Comparison of ENCODE assay signal across 11 cellular contexts in the genomic region with DNA sequence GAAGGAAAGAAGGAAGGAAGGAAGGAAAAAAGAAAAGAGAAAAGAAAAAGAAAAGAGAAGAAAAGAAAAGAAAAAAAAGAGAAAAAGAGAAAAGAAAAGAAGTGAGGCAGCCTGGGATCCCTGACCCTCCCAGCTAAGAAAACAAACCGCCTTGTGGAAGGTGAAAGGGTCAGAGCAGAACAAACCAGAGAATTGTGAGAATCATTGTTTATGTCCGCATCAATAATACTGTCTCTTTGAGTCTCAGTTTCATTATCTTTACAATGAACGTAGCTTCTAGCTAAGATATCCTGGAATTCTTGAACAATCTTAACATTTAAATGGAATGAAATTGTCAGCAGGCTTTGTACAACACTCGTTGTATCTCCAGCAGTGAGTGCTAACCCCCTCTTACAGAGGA.
DNase-seq lines count a peak whose midpoint lies in the region; ATAC-seq and TF ChIP-seq lines count a peak whose summit lies in the region.
"Had no signal": no experiment of that assay in that cellular context is flagged by ENCODE, and none has a peak within 500 bp of the region (broad histone marks: within the 10 kb centered on the region; RNA-seq: fewer than 3 reads in every experiment).

No MANE protein-coding gene starts in this region.

- H4K20me1 ChIP-seq in PC-3 (ENCODE audit: low read length): no peaks in the 10 kb centered on the region
- H4K20me1 ChIP-seq: BLaER1 had no signal

- POLR2A ChIA-PET in CD8-positive, alpha-beta T cell (lab: Charles Lee): no interaction called here
- POLR2A ChIA-PET in PC-3 (lab: Charles Lee; ENCODE audit: unreplicated experiment): interaction anchor here (1.4 kb wide), 1 partner anchor 129 kb away, joined by 20 read pairs; no protein-coding TSS in a partner anchor

- H3K27ac Mint-ChIP-seq in CD8-positive, alpha-beta T cell: no peak overlapping the region
- peak overlapping the region; percentile 89 for H3K27ac Mint-ChIP-seq in osteocyte (ENCODE audit: unreplicated experiment)

- no peak for TF ChIP-seq POLR2A in testis (IDR thresholded peaks at IDR 0.05)

- DNase-seq in CD8-positive, alpha-beta T cell: no peak
- DNase-seq in PC-3 (peak; percentile 15), epithelial cell of prostate (ENCODE audit: low read depth, low spot score) (no peak), osteocyte (ENCODE audit: extremely low spot score, unreplicated experiment) (no peak), testis (no peak), HuH-7 (ENCODE audit: low spot score) (no peak)
- DNase-seq: pancreas; stimulated activated CD4-positive, alpha-beta T cell treated with anti-CD3 and anti-CD28 coated beads, Interleukin-4, amount 100 ng/mL, for 4 hours had no signal

- no peaks in the 10 kb centered on the region for H3K9me2 ChIP-seq in PC-3 (replicated peaks; ENCODE audit: low read length)

- no peaks in the 10 kb centered on the region for H3K36me3 Mint-ChIP-seq in CD8-positive, alpha-beta T cell
- no peaks in the 10 kb centered on the region for H3K36me3 Mint-ChIP-seq in osteocyte (ENCODE audit: unreplicated experiment)

- no peak overlapping the region for H2AFZ ChIP-seq in PC-3 (ENCODE audit: low read length)

- WGBS in testis, 2 donors: 63 to 71% methylated on average over 4 of the region's 4 CpGs

- H3K27me3 Mint-ChIP-seq in CD8-positive, alpha-beta T cell (ENCODE audit: low read depth): no peaks in the 10 kb centered on the region
- no peaks in the 10 kb centered on the region for H3K27me3 Mint-ChIP-seq in osteocyte (ENCODE audit: unreplicated experiment)

- H3K4me1 Mint-ChIP-seq in CD8-positive, alpha-beta T cell (ENCODE audit: low read depth): peaks cover 27% of the 10 kb centered on the region
- peaks cover 61% of the 10 kb centered on the region for H3K4me1 Mint-ChIP-seq in osteocyte (ENCODE audit: unreplicated experiment)

- no peaks in the 10 kb centered on the region for H3K27me3 ChIP-seq in CD8-positive, alpha-beta T cell (ENCODE audit: insufficient read depth, low read length)
- H3K27me3 ChIP-seq in PC-3 (ENCODE audit: low read length): no peaks in the 10 kb centered on the region
- no peaks in the 10 kb centered on the region for H3K27me3 ChIP-seq in testis
- H3K27me3 ChIP-seq: BLaER1, pancreas had no signal

- H3K79me2 ChIP-seq in PC-3 (ENCODE audit: low read length): no peaks in the 10 kb centered on the region

- BruUV-seq in PC-3 (replicated peaks; lab: Mats Ljungman, UMichigan): no TSS peak

- intact Hi-C loops in CD8-positive, alpha-beta T cell (cut with DNase I, micrococcal nuclease): no loop called here
- intact Hi-C loops in PC-3 (cut with micrococcal nuclease): loop anchor here (2.0 to 10.0 kb wide), 3 partner anchors 38 to 402 kb away; no protein-coding TSS in a partner anchor
- intact Hi-C loops in testis (cut with DNase I; ENCODE audit: low total_unique reads): no loop called here

- no peaks in the 10 kb centered on the region for H3K9me3 Mint-ChIP-seq in CD8-positive, alpha-beta T cell
- H3K9me3 Mint-ChIP-seq in osteocyte (ENCODE audit: unreplicated experiment): no peaks in the 10 kb centered on the region

- H3K36me3 ChIP-seq in CD8-positive, alpha-beta T cell (ENCODE audit: insufficient read depth, low read length): no peaks in the 10 kb centered on the region
- H3K36me3 ChIP-seq in PC-3 (ENCODE audit: low read depth, low read length): no peaks in the 10 kb centered on the region
- H3K36me3 ChIP-seq in testis (ENCODE audit: low read depth, missing control alignments): no peaks in the 10 kb centered on the region
- H3K36me3 ChIP-seq: BLaER1, pancreas had no signal

- ATAC-seq in CD8-positive, alpha-beta T cell: no peak
- no peak for ATAC-seq in PC-3
- ATAC-seq in HG02623 (IDR thresholded peaks at IDR 0.05; ENCODE audit: unreplicated experiment): no peak
- no peak for ATAC-seq in GM21515 (IDR thresholded peaks at IDR 0.05; ENCODE audit: unreplicated experiment)

- H3K4me3 ChIP-seq in CD8-positive, alpha-beta T cell (ENCODE audit: low read depth, low read length): no peak overlapping the region
- H3K4me3 ChIP-seq in PC-3 (ENCODE audit: low read length) (peak overlapping the region; percentile 47; the same call in 1 of the 2 replicates), testis (no peak overlapping the region)
- H3K4me3 ChIP-seq: BLaER1, pancreas had no signal

- H3F3A ChIP-seq in PC-3 (ENCODE audit: low read length, unreplicated experiment): no peaks in the 10 kb centered on the region

- CTCF ChIA-PET in CD8-positive, alpha-beta T cell (lab: Charles Lee): no interaction called here
- CTCF ChIA-PET in PC-3 (lab: Charles Lee): interaction anchor here (1.4 kb wide), 1 partner anchor 128 kb away, joined by 3 read pairs; no protein-coding TSS in a partner anchor

- H3K4me3 Mint-ChIP-seq in CD8-positive, alpha-beta T cell: no peak overlapping the region
- peak overlapping the region; percentile 58 for H3K4me3 Mint-ChIP-seq in osteocyte (ENCODE audit: unreplicated experiment)

- peak overlapping the region; percentile 99 for H3K9ac ChIP-seq in PC-3 (ENCODE audit: low read length)
- H3K9ac ChIP-seq: BLaER1 had no signal

- no peaks in the 10 kb centered on the region for H3K9me3 ChIP-seq in CD8-positive, alpha-beta T cell (ENCODE audit: low read length)
- H3K9me3 ChIP-seq in PC-3 (ENCODE audit: low read length) (no peaks in the 10 kb centered on the region), testis (no peaks in the 10 kb centered on the region)
- H3K9me3 ChIP-seq: BLaER1, pancreas had no signal

- peaks cover 10% of the 10 kb centered on the region for H3K4me1 ChIP-seq in CD8-positive, alpha-beta T cell (ENCODE audit: insufficient read depth, low read length)
- H3K4me1 ChIP-seq in PC-3 (ENCODE audit: insufficient read depth, low read length) (peaks cover 73% of the 10 kb centered on the region), testis (peaks cover 4% of the 10 kb centered on the region)

- H3K27ac ChIP-seq in CD8-positive, alpha-beta T cell (ENCODE audit: low read depth, low read length): no peak overlapping the region
- peak overlapping the region; percentile 100 for H3K27ac ChIP-seq in PC-3 (ENCODE audit: low read length)
- peak overlapping the region; percentile 95 for H3K27ac ChIP-seq in epithelial cell of prostate
- no peak overlapping the region for H3K27ac ChIP-seq in testis
- H3K27ac ChIP-seq: BLaER1 had no signal

- peak overlapping the region; percentile 83 for H3K4me2 ChIP-seq in PC-3 (ENCODE audit: low read length)

- peak; percentile 14 for TF ChIP-seq CTCF in CD8-positive, alpha-beta T cell (IDR thresholded peaks at IDR 0.05)
- TF ChIP-seq CTCF in PC-3 (conservative IDR thresholded peaks at IDR 0.05; ENCODE audit: low read depth, low read length) (no peak), osteocyte (IDR thresholded peaks at IDR 0.05) (no peak), testis (IDR thresholded peaks at IDR 0.05) (no peak)

Comparison
In these comparisons a context has a peak if more than half of its experiments do, and no peak if none do; other contexts are left out.
1. H3K27ac ChIP-seq: peak in PC-3 (single experiment) and epithelial cell of prostate (single experiment); none in CD8-positive, alpha-beta T cell (single experiment) and testis (0 of 2).